Comparison of ENCODE assay signal across 9 cellular contexts in the genomic region with DNA sequence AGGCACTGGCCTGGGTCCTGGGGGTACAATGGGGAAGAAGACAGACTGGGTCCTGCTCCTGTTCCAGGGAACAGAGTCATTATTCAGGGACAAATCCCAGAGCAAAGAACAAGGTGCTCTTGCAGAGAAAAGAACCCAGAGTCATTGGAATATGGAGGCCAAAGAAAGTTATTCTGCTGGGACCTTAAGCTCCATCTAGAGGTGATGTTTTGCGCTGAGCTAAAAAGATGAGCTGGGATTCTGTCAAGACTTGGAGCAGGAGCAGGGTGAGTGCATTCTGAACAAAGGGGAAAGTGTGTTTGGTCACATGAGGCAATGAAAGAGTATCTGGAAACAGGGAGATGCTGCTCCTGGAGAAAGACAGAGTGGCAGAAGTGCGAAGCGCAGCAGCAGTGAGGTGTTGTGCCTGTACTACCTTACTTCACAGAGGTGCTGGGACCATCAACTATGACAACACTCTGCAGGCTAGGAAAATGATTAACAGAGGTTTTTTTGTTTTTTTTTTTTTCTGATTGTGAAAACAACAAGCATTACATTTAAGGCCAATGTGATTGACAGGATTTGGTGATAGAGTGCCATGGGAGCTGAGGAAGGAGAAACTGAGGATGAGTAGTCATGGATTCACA.
DNase-seq lines count a peak whose midpoint lies in the region; ATAC-seq and TF ChIP-seq lines count a peak whose summit lies in the region.
"Had no signal": no experiment of that assay in that cellular context is flagged by ENCODE, and none has a peak within 500 bp of the region (broad histone marks: within the 10 kb centered on the region; RNA-seq: fewer than 3 reads in every experiment).

No MANE protein-coding gene starts in this region.

- POLR2A ChIA-PET in activated CD8-positive, alpha-beta T cell treated with anti-CD3 and anti-CD28 coated beads for 36 hours (lab: Charles Lee): interaction anchor here (1.0 to 1.1 kb wide), 2 partner anchors 71 to 207 kb away, joined by 3 to 4 read pairs; a partner anchor contains a TSS

- CTCF ChIA-PET in activated CD8-positive, alpha-beta T cell treated with anti-CD3 and anti-CD28 coated beads for 36 hours (lab: Charles Lee): interaction anchor here (0.7 to 2.4 kb wide), 19 partner anchors 9 to 284 kb away, joined by 3 to 21 read pairs (median 4); a partner anchor contains a TSS

- H3K27ac Mint-ChIP-seq in activated CD8-positive, alpha-beta T cell treated with anti-CD3 and anti-CD28 coated beads for 36 hours: no peak overlapping the region

- DNase-seq in D341Med (ENCODE audit: low spot score) (peak; percentile 29), kidney tubule cell (ENCODE audit: low spot score) (peak; percentile 23), superior temporal gyrus (ENCODE audit: extremely low spot score) (no peak), NCI-H2227 (lab: John Stamatoyannopoulos, UW; ENCODE audit: unreplicated experiment) (no peak)
- DNase-seq in activated CD8-positive, alpha-beta T cell treated with anti-CD3 and anti-CD28 coated beads for 36 hours: no peak
- DNase-seq: cerebellar nuclear complex had no signal

- peaks cover 24% of the 10 kb centered on the region for H3K4me1 Mint-ChIP-seq in activated CD8-positive, alpha-beta T cell treated with anti-CD3 and anti-CD28 coated beads for 36 hours (ENCODE audit: low read depth)

- H3K27me3 Mint-ChIP-seq in activated CD8-positive, alpha-beta T cell treated with anti-CD3 and anti-CD28 coated beads for 36 hours: no peaks in the 10 kb centered on the region

- peak; percentile 53 for ATAC-seq in HG02885 (IDR thresholded peaks at IDR 0.05; ENCODE audit: poor library complexity, unreplicated experiment)
- ATAC-seq in activated CD8-positive, alpha-beta T cell treated with anti-CD3 and anti-CD28 coated beads for 36 hours: no peak
- no peak for ATAC-seq in HG03045 (IDR thresholded peaks at IDR 0.05; ENCODE audit: unreplicated experiment)
- no peak for ATAC-seq in gastroesophageal sphincter

- no peaks in the 10 kb centered on the region for H3K36me3 ChIP-seq in gastroesophageal sphincter

- WGBS in gastroesophageal sphincter (ENCODE audit: low coverage in 1 of 2), 2 donors: 56 to 88% methylated on average over 3 of the region's 3 CpGs

- no peak for TF ChIP-seq EP300 in gastroesophageal sphincter (IDR thresholded peaks at IDR 0.05)

- H3K9me3 Mint-ChIP-seq in activated CD8-positive, alpha-beta T cell treated with anti-CD3 and anti-CD28 coated beads for 36 hours: peaks cover 10% of the 10 kb centered on the region

- no peak overlapping the region for H3K4me3 Mint-ChIP-seq in activated CD8-positive, alpha-beta T cell treated with anti-CD3 and anti-CD28 coated beads for 36 hours

- H3K4me1 ChIP-seq in gastroesophageal sphincter: no peaks in the 10 kb centered on the region

- peak; percentile 27 for TF ChIP-seq CTCF in activated CD8-positive, alpha-beta T cell treated with anti-CD3 and anti-CD28 coated beads for 36 hours (IDR thresholded peaks at IDR 0.05)
- TF ChIP-seq CTCF in gastroesophageal sphincter (IDR thresholded peaks at IDR 0.05): no peak

- no peak overlapping the region for H3K27ac ChIP-seq in gastroesophageal sphincter

- TF ChIP-seq POLR2A in gastroesophageal sphincter (IDR thresholded peaks at IDR 0.05): no peak

- no peak overlapping the region for H3K4me3 ChIP-seq in gastroesophageal sphincter

- H3K9me3 ChIP-seq in gastroesophageal sphincter: no peaks in the 10 kb centered on the region

- peaks cover 24% of the 10 kb centered on the region for H3K36me3 Mint-ChIP-seq in activated CD8-positive, alpha-beta T cell treated with anti-CD3 and anti-CD28 coated beads for 36 hours (ENCODE audit: low read depth)

- intact Hi-C loops in activated CD8-positive, alpha-beta T cell treated with anti-CD3 and anti-CD28 coated beads for 36 hours (cut with micrococcal nuclease): loop anchor here (5.0 kb wide), 2 partner anchors 86 to 146 kb away; no protein-coding TSS in a partner anchor

- H3K27me3 ChIP-seq in gastroesophageal sphincter: no peaks in the 10 kb centered on the region

Comparison
In these comparisons a context has a peak if more than half of its experiments do, and no peak if none do; other contexts are left out.
1. DNase-seq: peak in D341Med (single experiment) and kidney tubule cell (single experiment); none in activated CD8-positive, alpha-beta T cell treated with anti-CD3 and anti-CD28 coated beads for 36 hours (single experiment), superior temporal gyrus (single experiment) and NCI-H2227 (single experiment).